7 cellular contexts compared by ENCODE assay signal in the genomic region with DNA sequence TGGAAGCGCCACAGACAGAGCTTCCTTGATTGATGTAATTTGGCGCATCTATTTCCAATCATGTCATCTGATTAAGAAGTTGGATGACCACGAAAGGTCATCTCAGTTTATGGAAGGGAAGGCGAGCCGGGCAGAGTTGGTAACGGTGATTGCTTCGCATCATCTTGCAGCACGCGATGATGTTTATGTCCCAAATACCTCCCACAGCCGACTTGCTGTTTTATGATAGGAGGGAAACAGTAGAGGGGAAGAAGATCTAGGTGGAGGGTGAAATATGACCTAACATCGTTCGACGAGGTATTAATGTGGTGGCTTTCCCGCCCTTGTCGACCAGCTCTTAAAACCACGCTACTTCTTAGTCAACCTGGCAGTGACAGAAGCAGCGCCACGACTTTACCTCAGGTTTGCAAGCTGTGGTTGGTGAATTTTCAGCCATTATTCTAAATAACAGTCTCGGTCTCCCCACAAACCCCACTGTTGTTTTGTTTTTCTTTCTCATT.
DNase-seq lines count a peak whose midpoint lies in the region; ATAC-seq lines count a peak whose summit lies in the region.

No MANE protein-coding gene starts in this region.

- H3K9me3 ChIP-seq in HUES6 (ENCODE audit: control insufficient read depth, insufficient read depth, low read depth, low read length): no peaks in the 10 kb centered on the region
- H3K9me3 ChIP-seq in iPS-15b (ENCODE audit: control insufficient read depth, insufficient read depth, low read length): no peaks in the 10 kb centered on the region

- peak overlapping the region; percentile 4 for H3K9ac ChIP-seq in HUES6 (ENCODE audit: low read length)
- no peak overlapping the region for H3K9ac ChIP-seq in iPS-15b (ENCODE audit: low read depth, low read length)

- DNase-seq in activated T-cell treated with anti-CD3 and anti-CD28 coated beads for 48 hours (ENCODE audit: low read depth) (peak; percentile 54), NCI-H187 (lab: John Stamatoyannopoulos, UW) (no peak)
- DNase-seq in stimulated activated CD4-positive, alpha-beta T cell treated with anti-CD3 and anti-CD28 coated beads, Interleukin-4, amount 100 ng/mL, for 1 hour: peak; percentile 27

- H3K27ac ChIP-seq in HUES6 (ENCODE audit: low read depth, low read length): no peak overlapping the region

- peak overlapping the region; percentile 74 for H3K4me3 ChIP-seq in HUES6 (ENCODE audit: low read depth, low read length)
- H3K4me3 ChIP-seq in iPS-15b (ENCODE audit: low read depth, low read length): peak overlapping the region; percentile 63

- H3K36me3 ChIP-seq in HUES6 (ENCODE audit: control insufficient read depth, insufficient read depth, low read length) (no peaks in the 10 kb centered on the region), iPS-15b (ENCODE audit: control insufficient read depth, insufficient read depth, low read length) (no peaks in the 10 kb centered on the region)

- no peak for ATAC-seq in HG02588 (IDR thresholded peaks at IDR 0.05; ENCODE audit: unreplicated experiment)
- no peak for ATAC-seq in HG03460 (IDR thresholded peaks at IDR 0.05; ENCODE audit: unreplicated experiment)

- H3K27me3 ChIP-seq in HUES6 (ENCODE audit: control insufficient read depth, insufficient read depth, low read length): peaks cover 28% of the 10 kb centered on the region
- peaks cover 27% of the 10 kb centered on the region for H3K27me3 ChIP-seq in iPS-15b (ENCODE audit: control insufficient read depth, insufficient read depth, low read length)

- peaks cover 15% of the 10 kb centered on the region for H3K4me1 ChIP-seq in HUES6 (ENCODE audit: control insufficient read depth, insufficient read depth, low read length)
- peaks cover 7% of the 10 kb centered on the region for H3K4me1 ChIP-seq in iPS-15b (ENCODE audit: control insufficient read depth, insufficient read depth, low read length)

Comparison
In these comparisons a context has a peak if more than half of its experiments do, and no peak if none do; other contexts are left out.
1. DNase-seq: peak in activated T-cell treated with anti-CD3 and anti-CD28 coated beads for 48 hours (single experiment) and stimulated activated CD4-positive, alpha-beta T cell treated with anti-CD3 and anti-CD28 coated beads, Interleukin-4, amount 100 ng/mL, for 1 hour (single experiment); none in NCI-H187 (0 of 2).